In genomic region chr3:150183619-150184425, GRCh38 we compare ENCODE assay signal across 9 cellular contexts.
DNase-seq lines count a peak whose midpoint lies in the region; ATAC-seq and TF ChIP-seq lines count a peak whose summit lies in the region.
"Had no signal": no experiment of that assay in that cellular context is flagged by ENCODE, and none has a peak within 500 bp of the region (broad histone marks: within the 10 kb centered on the region; RNA-seq: fewer than 3 reads in every experiment).

No MANE protein-coding gene starts in this region.

- no peaks in the 10 kb centered on the region for H3K4me1 Mint-ChIP-seq in naive B cell

- H3K4me3 Mint-ChIP-seq in naive B cell = no peak overlapping the region
- H3K4me3 Mint-ChIP-seq: activated naive CD8-positive, alpha-beta T cell had no signal

- H3K4me1 ChIP-seq in HUES6 (ENCODE audit: control insufficient read depth, insufficient read depth, low read length) (peaks cover 12% of the 10 kb centered on the region), NT2/D1 (ENCODE audit: insufficient read depth, insufficient read length) (no peaks in the 10 kb centered on the region), stomach (peaks cover 6 to 28% (median 13%) of the 10 kb centered on the region in 4 donors)

- peaks cover 0 to 8% (median 6%) of the 10 kb centered on the region in 7 donors for H3K9me3 Mint-ChIP-seq in naive B cell

- H3K36me3 ChIP-seq in HUES6 (ENCODE audit: control insufficient read depth, insufficient read depth, low read length) (no peaks in the 10 kb centered on the region), NT2/D1 (ENCODE audit: insufficient read depth, insufficient read length, low read length) (no peaks in the 10 kb centered on the region), stomach (no peaks in the 10 kb centered on the region)

- H3K4me3 ChIP-seq in HUES6 (ENCODE audit: low read depth, low read length) (peak overlapping the region; percentile 64), NT2/D1 (ENCODE audit: insufficient read length, low read depth) (peak overlapping the region; percentile 9), fibroblast of the aortic adventitia (ENCODE audit: low read depth, low read length) (peak overlapping the region; percentile 62), stomach (peak overlapping the region; percentile 29 to 42 (median 36))

- DNase-seq in COR-L47 (lab: John Stamatoyannopoulos, UW) (peak; percentile 89), NT2/D1 (ENCODE audit: low read depth, low spot score) (peak; percentile 49), activated T-helper 1 cell treated with Interleukin-2 at 50 U/mL for 16 hours (ENCODE audit: low read depth) (peak; percentile 4), fibroblast of the aortic adventitia (ENCODE audit: low read depth) (peak; percentile 90), naive B cell (peak; percentile 23), stomach (peak; percentile 61)

- H3K27ac Mint-ChIP-seq in naive B cell = no peak overlapping the region
- H3K27ac Mint-ChIP-seq: activated naive CD8-positive, alpha-beta T cell had no signal

- H3K36me3 Mint-ChIP-seq in naive B cell = no peaks in the 10 kb centered on the region
- H3K36me3 Mint-ChIP-seq: activated naive CD8-positive, alpha-beta T cell had no signal

- peaks cover 16 to 28% (median 19%) of the 10 kb centered on the region in 3 donors for H3K27me3 Mint-ChIP-seq in naive B cell

- no peak overlapping the region for H3K27ac ChIP-seq in HUES6 (ENCODE audit: low read depth, low read length)
- H3K27ac ChIP-seq in stomach = peak overlapping the region in 1 of 5 donors; percentile 5

- peak overlapping the region; percentile 43 for H3K9ac ChIP-seq in HUES6 (ENCODE audit: low read length)
- peak overlapping the region; percentile 52 for H3K9ac ChIP-seq in NT2/D1 (ENCODE audit: insufficient read length, low read depth)

- 2 to 5% (median 4%) methylated on average over 22 of the region's 22 CpGs for WGBS in stomach, 5 donors

- TF ChIP-seq EP300 in stomach (IDR thresholded peaks at IDR 0.05) = no peak

- H3K27me3 ChIP-seq in HUES6 (ENCODE audit: control insufficient read depth, insufficient read depth, low read length) = peaks cover 7% of the 10 kb centered on the region; the same call in 1 of the 2 replicates
- peaks cover 2% of the 10 kb centered on the region for H3K27me3 ChIP-seq in NT2/D1 (ENCODE audit: insufficient read depth, insufficient read length)
- peaks cover 0 to 3% (median 0%) of the 10 kb centered on the region in 3 donors for H3K27me3 ChIP-seq in stomach

- TF ChIP-seq CTCF in fibroblast of the aortic adventitia (IDR thresholded peaks at IDR 0.05; ENCODE audit: insufficient read depth, low read length) (peak; percentile 75), stomach (IDR thresholded peaks at IDR 0.05) (peak in 4 of 7 experiments; percentile 31 to 53 (median 42))

- no peak for TF ChIP-seq POLR2A in stomach (IDR thresholded peaks at IDR 0.05)

- peak; percentile 82 for ATAC-seq in GM21360 (IDR thresholded peaks at IDR 0.05; ENCODE audit: unreplicated experiment)
- ATAC-seq in naive B cell (ENCODE audit: low read depth in 2 of 2) = peak; percentile 70 to 77

- H3K9me3 ChIP-seq in HUES6 (ENCODE audit: control insufficient read depth, insufficient read depth, low read depth, low read length) (peaks cover 12% of the 10 kb centered on the region), NT2/D1 (ENCODE audit: insufficient read depth, low read length) (peaks cover 9% of the 10 kb centered on the region; the same call in 1 of the 2 replicates), stomach (peaks cover 0 to 7% (median under 1%) of the 10 kb centered on the region in 4 donors)

- intact Hi-C loops in stomach (cut with DNase I; ENCODE audit: low total_unique reads) = loop anchor here (10.0 kb wide), 1 partner anchor 219 kb away; no protein-coding TSS in a partner anchor

Comparison
In these comparisons a context has a peak if more than half of its experiments do, and no peak if none do; other contexts are left out.
1. DNase-seq: peak in every context shown above with its lines; median percentile 90 in fibroblast of the aortic adventitia; 89 in COR-L47; 61 in stomach; 49 in NT2/D1; 23 in naive B cell; 4 in activated T-helper 1 cell treated with Interleukin-2 at 50 U/mL for 16 hours.
2. H3K4me3 ChIP-seq: peak in every context shown above with its lines; median percentile 64 in HUES6; 62 in fibroblast of the aortic adventitia; 36 in stomach; 9 in NT2/D1.